12 cellular contexts compared by ENCODE assay signal in genomic region chr11:78227906-78228305, GRCh38. TPM values are rescaled to one million over a fixed set of nuclear protein-coding genes. Genes with fewer than 3 reads are reported as not detected.
DNase-seq lines count a peak whose midpoint lies in the region; ATAC-seq and TF ChIP-seq lines count a peak whose summit lies in the region.
"Had no signal": no experiment of that assay in that cellular context is flagged by ENCODE, and none has a peak within 500 bp of the region (broad histone marks: within the 10 kb centered on the region; RNA-seq: fewer than 3 reads in every experiment).

No MANE protein-coding gene starts in this region.

- no peaks in the 10 kb centered on the region for H3K27me3 ChIP-seq in GM06990 (replicated peaks; ENCODE audit: control insufficient read depth, insufficient read depth, low read length)
- no peaks in the 10 kb centered on the region for H3K27me3 ChIP-seq in left lung
- H3K27me3 ChIP-seq in upper lobe of left lung, result no peaks in the 10 kb centered on the region
- no peaks in the 10 kb centered on the region for H3K27me3 ChIP-seq in mammary epithelial cell (ENCODE audit: insufficient read depth, low read length)

- TF ChIP-seq CTCF in GM06990 (IDR thresholded peaks at IDR 0.05; ENCODE audit: insufficient read depth, low read length, poor library complexity, severe bottlenecking) (no peak), WTC11 (IDR thresholded peaks at IDR 0.05) (no peak), left lung (IDR thresholded peaks at IDR 0.05) (no peak), upper lobe of left lung (IDR thresholded peaks at IDR 0.05) (no peak), mammary epithelial cell (conservative IDR thresholded peaks at IDR 0.05 in 1 of 2, IDR thresholded peaks at IDR 0.05 in 1 of 2; ENCODE audit: extremely low read depth in 1 of 2, insufficient read depth in 1 of 2, low read depth in 1 of 2, low read length in 2 of 2) (no peak)

- H3K4me3 ChIP-seq in GM06990 (replicated peaks; ENCODE audit: low read depth, low read length) (no peak overlapping the region), left lung (no peak overlapping the region), upper lobe of left lung (no peak overlapping the region), mammary epithelial cell (replicated peaks in 1 of 3; ENCODE audit: insufficient read depth in 1 of 3, low read depth in 2 of 3, low read length in 3 of 3) (no peak overlapping the region)
- H3K4me3 ChIP-seq: thoracic aorta had no signal

- H3K79me2 ChIP-seq in mammary epithelial cell (ENCODE audit: insufficient read depth, low read length), result no peaks in the 10 kb centered on the region

- peak; percentile 43 for DNase-seq in GM06990 (ENCODE audit: extremely low read depth, insufficient read length)
- DNase-seq in WTC11 (ENCODE audit: low spot score), result no peak
- DNase-seq in left lung, result no peak
- no peak for DNase-seq in upper lobe of left lung
- DNase-seq in NCI-H774 (lab: John Stamatoyannopoulos, UW), result no peak
- no peak for DNase-seq in mammary epithelial cell
- DNase-seq: activated gamma-delta T cell treated with Interleukin-2 at 50 U/mL for 16 hours, left colon had no signal

- intact Hi-C loops in left lung (cut with DNase I) (loop anchor here in 1 of 2 donors (10.0 kb wide), 2 partner anchors 187 to 337 kb away; partner anchors contain the start of gene GAB2), mammary epithelial cell (cut with micrococcal nuclease) (loop anchor here (1.0 kb wide), 3 partner anchors 189 to 336 kb away; partner anchors contain the start of gene GAB2)

- TF ChIP-seq EP300 in upper lobe of left lung (IDR thresholded peaks at IDR 0.05), result no peak

- H3K9ac ChIP-seq in mammary epithelial cell (ENCODE audit: insufficient read depth, low read length), result no peak overlapping the region

- no peak overlapping the region for H3K4me3 Mint-ChIP-seq in WTC11
- H3K4me3 Mint-ChIP-seq: activated CD8-positive, alpha-beta T cell treated with anti-CD3 and anti-CD28 coated beads for 36 hours had no signal

- H3K4me2 ChIP-seq in mammary epithelial cell (ENCODE audit: insufficient read depth, low read depth, low read length), result no peak overlapping the region

- no peaks in the 10 kb centered on the region for H3K9me3 Mint-ChIP-seq in WTC11
- H3K9me3 Mint-ChIP-seq: activated CD8-positive, alpha-beta T cell treated with anti-CD3 and anti-CD28 coated beads for 36 hours had no signal

- H3K36me3 Mint-ChIP-seq in WTC11, result peaks cover 6% of the 10 kb centered on the region; the same call in 1 of the 2 replicates

- H3K36me3 ChIP-seq in GM06990 (ENCODE audit: control insufficient read depth, insufficient read depth, low read length) (no peaks in the 10 kb centered on the region), left lung (peaks cover 0 to 42% of the 10 kb centered on the region in 2 donors), upper lobe of left lung (peaks cover 4 to 41% (median 30%) of the 10 kb centered on the region in 4 donors), mammary epithelial cell (ENCODE audit: insufficient read depth, low read length) (no peaks in the 10 kb centered on the region)

- no peak overlapping the region for H3K27ac Mint-ChIP-seq in WTC11
- H3K27ac Mint-ChIP-seq: activated CD8-positive, alpha-beta T cell treated with anti-CD3 and anti-CD28 coated beads for 36 hours had no signal

- BruUV-seq in mammary epithelial cell (replicated peaks; lab: Mats Ljungman, UMichigan), result no TSS peak

- H3K27me3 Mint-ChIP-seq in WTC11 (ENCODE audit: low read depth), result no peaks in the 10 kb centered on the region
- H3K27me3 Mint-ChIP-seq: activated CD8-positive, alpha-beta T cell treated with anti-CD3 and anti-CD28 coated beads for 36 hours had no signal

- TF ChIP-seq POLR2A in upper lobe of left lung (IDR thresholded peaks at IDR 0.05), result no peak

- no peaks in the 10 kb centered on the region for H4K20me1 ChIP-seq in mammary epithelial cell (ENCODE audit: insufficient read depth, low read length)

- H3K4me1 ChIP-seq in left lung (peaks cover 0 to 26% of the 10 kb centered on the region in 2 donors), upper lobe of left lung (peaks cover 5 to 21% (median 8%) of the 10 kb centered on the region in 4 donors), mammary epithelial cell (ENCODE audit: insufficient read depth, low read length) (peaks cover 4% of the 10 kb centered on the region)

- in situ Hi-C loops in mammary epithelial cell (cut with MboI; ENCODE audit: low sequenced_read_pairs in 2 of 2), result loop anchor here in 1 of 2 donors (10.0 kb wide), 1 partner anchor 337 kb away; no protein-coding TSS in a partner anchor

- dilution Hi-C loops in mammary epithelial cell (cut with HindIII; ENCODE audit: low sequenced_read_pairs), result no loop called here

- H3K27ac ChIP-seq in left lung (no peak overlapping the region), upper lobe of left lung (peak overlapping the region in 1 of 4 donors; percentile 24), mammary epithelial cell (ENCODE audit: insufficient read depth, low read depth, low read length) (no peak overlapping the region)

- POLR2A ChIA-PET in WTC11 (lab: Charles Lee), result interaction anchor here (0.5 to 1.2 kb wide), 3 partner anchors 37 to 123 kb away, joined by 3 to 6 read pairs (median 3); partner anchors contain the start of gene ALG8

- H3K9me3 ChIP-seq in left lung (no peaks in the 10 kb centered on the region), upper lobe of left lung (no peaks in the 10 kb centered on the region), mammary epithelial cell (replicated peaks; ENCODE audit: insufficient read depth, low read length) (no peaks in the 10 kb centered on the region)
- H3K9me3 ChIP-seq: thoracic aorta had no signal

- no peak overlapping the region for H2AFZ ChIP-seq in mammary epithelial cell (ENCODE audit: low read depth, low read length)

- CTCF ChIA-PET in WTC11 (lab: Charles Lee), result interaction anchor here (0.5 to 2.7 kb wide), 28 partner anchors 9 to 488 kb away, joined by 3 to 53 read pairs (median 4); partner anchors contain the start of genes ALG8, GAB2, KCTD21 and NARS2
- CTCF ChIA-PET in mammary epithelial cell (lab: Charles Lee; ENCODE audit: low non-redundant PET), result interaction anchor here (1.1 kb wide), 1 partner anchor 337 kb away, joined by 14 read pairs; no protein-coding TSS in a partner anchor

- ATAC-seq in GM18519 (IDR thresholded peaks at IDR 0.05; ENCODE audit: low FRiP score, unreplicated experiment) (peak; percentile 46), HG03066 (IDR thresholded peaks at IDR 0.05; ENCODE audit: low read depth, unreplicated experiment) (peak; percentile 42), WTC11 (peak; percentile 24; the same call in 1 of the 2 replicates), left lung (no peak), upper lobe of left lung (ENCODE audit: low FRiP score in 2 of 2) (no peak)

- WGBS in upper lobe of left lung, 2 donors, result 76 to 82% methylated on average over 4 of the region's 4 CpGs
- WGBS in mammary epithelial cell (ENCODE audit: low coverage, missing lambda C conversion rate), result 72% methylated on average over 4 of the region's 4 CpGs

- no peaks in the 10 kb centered on the region for H3K4me1 Mint-ChIP-seq in WTC11

TF ChIP-seq in WTC11, 78 proteins besides CTCF, POLR2A, EP300 and RAD21 (continues in another document):
- no peak for TF ChIP-seq ZNF121 (CRISPR knock-in tag; IDR thresholded peaks at IDR 0.05)
- TF ChIP-seq CDX4 (CRISPR knock-in tag; IDR thresholded peaks at IDR 0.05; ENCODE audit: borderline replicate concordance), result no peak
- no peak for TF ChIP-seq E2F5 (CRISPR knock-in tag; IDR thresholded peaks at IDR 0.05)
- TF ChIP-seq TCF7 (CRISPR knock-in tag; IDR thresholded peaks at IDR 0.05; ENCODE audit: low read depth), result no peak
- no peak for TF ChIP-seq RELA (CRISPR knock-in tag; IDR thresholded peaks at IDR 0.05; ENCODE audit: borderline replicate concordance)
- TF ChIP-seq NFATC4 (CRISPR knock-in tag; IDR thresholded peaks at IDR 0.05), result no peak
- no peak for TF ChIP-seq TEAD4 (CRISPR knock-in tag; IDR thresholded peaks at IDR 0.05)
- TF ChIP-seq ATF2 (CRISPR knock-in tag; IDR thresholded peaks at IDR 0.05; ENCODE audit: borderline replicate concordance, low read depth), result no peak
- TF ChIP-seq JUN (CRISPR knock-in tag; IDR thresholded peaks at IDR 0.05), result no peak
- TF ChIP-seq CREB1 (CRISPR knock-in tag; IDR thresholded peaks at IDR 0.05), result no peak
- TF ChIP-seq ZNF232 (CRISPR knock-in tag; IDR thresholded peaks at IDR 0.05), result no peak

RNA-seq across cellular contexts. Expression of gene USP35, which starts 39.2 kb away (rescaled TPM):
- 9.1 to 10.6 TPM (median 9.6 TPM) in 3 replicates for total RNA-seq in WTC11 (2021)
- total RNA-seq in left lung, result 1 to 10 TPM; 7.4 to 8.0 TPM
- total RNA-seq in upper lobe of left lung, result 10 to 100 TPM in 2 of 6 donors, 1 to 10 TPM in 4; 5.8 to 37.7 (median 8.0) TPM
- total RNA-seq in mammary epithelial cell, result 10 to 100 TPM; 10.7 to 13.3 TPM
- polyA plus RNA-seq in mammary epithelial cell, result 5.1 TPM
- polyA minus RNA-seq in mammary epithelial cell, result 26.7 TPM

RNA-seq across cellular contexts. Expression of gene KCTD21, which starts 39.5 kb away (rescaled TPM):
- total RNA-seq in WTC11 (2021), result 2.8 to 4.0 TPM (median 3.1 TPM) in 3 replicates
- total RNA-seq in left lung, result 10 to 100 TPM; 11.8 to 12.0 TPM
- 10 to 100 TPM in 4 of 6 donors, 1 to 10 TPM in 2; 8.4 to 18.9 (median 10.7) TPM for total RNA-seq in upper lobe of left lung
- total RNA-seq in mammary epithelial cell, result 1 to 10 TPM; 8.7 to 9.7 TPM
- polyA plus RNA-seq in mammary epithelial cell, result 9.2 TPM
- polyA minus RNA-seq in mammary epithelial cell, result 43.7 TPM

Comparison
In these comparisons a context has a peak if more than half of its experiments do, and no peak if none do; other contexts are left out.
1. ATAC-seq: peak in GM18519 (single experiment), HG03066 (single experiment) and WTC11 (single experiment); none in left lung (single experiment) and upper lobe of left lung (0 of 2).